Comparison of ENCODE assay signal across 21 cellular contexts in genomic region chr9:20048437-20048836, GRCh38.
"Had no signal": no experiment of that assay in that cellular context is flagged by ENCODE, and none has a peak within 500 bp of the region (broad histone marks: within the 10 kb centered on the region; RNA-seq: fewer than 3 reads in every experiment).

No MANE protein-coding gene starts in this region.

- H3K27me3 Mint-ChIP-seq: activated naive CD8-positive, alpha-beta T cell; central memory CD8-positive, alpha-beta T cell had no signal

- H3K36me3 Mint-ChIP-seq: activated naive CD8-positive, alpha-beta T cell; stimulated activated effector memory CD8-positive, alpha-beta T cell treated with anti-CD3 and anti-CD28 coated beads, Interleukin-12 subunit alpha, Interleukin-12 subunit beta, amount 100 ng/mL, for 72 hours had no signal

- H3K4me1 ChIP-seq: breast epithelium, left ventricle myocardium inferior, right lobe of liver, stomach, suprapubic skin, tibial nerve had no signal

- H3K27ac ChIP-seq: breast epithelium, left ventricle myocardium inferior, right lobe of liver, skin epidermis, stomach, suprapubic skin, tibial nerve had no signal

- H3K9me3 Mint-ChIP-seq: activated T-cell treated with anti-CD3 and anti-CD28 coated beads, Interleukin-2, amount 50 U/mL, for 4 hours; activated T-helper 2 cell treated with anti-CD3 and anti-CD28 coated beads, Interferon-gamma antibody, Interleukin-2, Interleukin-4, amounts not matched to agents 10 μg/mL and 5 μg/mL and 100 μg/mL, durations not matched to agents 14 hours and 24 hours and 36 hours; central memory CD8-positive, alpha-beta T cell; stimulated activated effector memory CD8-positive, alpha-beta T cell treated with anti-CD3 and anti-CD28 coated beads, Interleukin-12 subunit alpha, Interleukin-12 subunit beta, amount 100 ng/mL, for 72 hours had no signal

- ATAC-seq: activated T-cell treated with anti-CD3 and anti-CD28 coated beads, Interleukin-2, amount 50 U/mL, for 4 hours; right lobe of liver; stimulated activated effector memory CD8-positive, alpha-beta T cell treated with anti-CD3 and anti-CD28 coated beads, Interleukin-12 subunit alpha, Interleukin-12 subunit beta, amount 100 ng/mL, for 72 hours had no signal

- H3K27ac Mint-ChIP-seq: activated naive CD8-positive, alpha-beta T cell; activated T-helper 2 cell treated with anti-CD3 and anti-CD28 coated beads, Interferon-gamma antibody, Interleukin-2, Interleukin-4, amounts not matched to agents 10 μg/mL and 5 μg/mL and 100 μg/mL, durations not matched to agents 14 hours and 24 hours and 36 hours; stimulated activated effector memory CD8-positive, alpha-beta T cell treated with anti-CD3 and anti-CD28 coated beads, Interleukin-12 subunit alpha, Interleukin-12 subunit beta, amount 100 ng/mL, for 72 hours had no signal

- DNase-seq: activated CD4-positive, alpha-beta T cell treated with anti-CD3 and anti-CD28 coated beads, Interleukin-2, amount 50 U/mL, for 4 hours; activated CD8-positive, alpha-beta memory T cell treated with anti-CD3 and anti-CD28 coated beads for 24 hours; activated CD8-positive, alpha-beta memory T cell treated with anti-CD3 and anti-CD28 coated beads, Interleukin-2, amount 50 U/mL, for 48 hours; activated naive CD4-positive, alpha-beta T cell; activated T-cell treated with anti-CD3 and anti-CD28 coated beads, Interleukin-2, amount 50 U/mL, for 4 hours; effector memory CD4-positive, alpha-beta T cell; foreskin melanocyte; kidney glomerular epithelial cell; left ventricle myocardium inferior; nucleus accumbens; right lobe of liver; stimulated activated CD4-positive, alpha-beta T cell treated with anti-CD3 and anti-CD28 coated beads, Interleukin-2, amount 100 ng/mL, for 24 hours; stomach had no signal

- H3K4me3 Mint-ChIP-seq: activated naive CD8-positive, alpha-beta T cell; activated T-cell treated with anti-CD3 and anti-CD28 coated beads, Interleukin-2, amount 50 U/mL, for 4 hours; central memory CD8-positive, alpha-beta T cell; stimulated activated effector memory CD8-positive, alpha-beta T cell treated with anti-CD3 and anti-CD28 coated beads, Interleukin-12 subunit alpha, Interleukin-12 subunit beta, amount 100 ng/mL, for 72 hours had no signal

- H3K4me3 ChIP-seq: breast epithelium, left ventricle myocardium inferior, right lobe of liver, skin epidermis, stomach, suprapubic skin, tibial nerve had no signal

- H3K27me3 ChIP-seq: breast epithelium, right lobe of liver, stomach, suprapubic skin, tibial nerve had no signal

- H3K9me3 ChIP-seq: breast epithelium, left ventricle myocardium inferior, right lobe of liver, stomach, suprapubic skin, tibial nerve had no signal

- H3K36me3 ChIP-seq: breast epithelium, left ventricle myocardium inferior, right lobe of liver, stomach, suprapubic skin, tibial nerve had no signal
